Comparison of ENCODE assay signal across 1 cellular context in the genomic region with DNA sequence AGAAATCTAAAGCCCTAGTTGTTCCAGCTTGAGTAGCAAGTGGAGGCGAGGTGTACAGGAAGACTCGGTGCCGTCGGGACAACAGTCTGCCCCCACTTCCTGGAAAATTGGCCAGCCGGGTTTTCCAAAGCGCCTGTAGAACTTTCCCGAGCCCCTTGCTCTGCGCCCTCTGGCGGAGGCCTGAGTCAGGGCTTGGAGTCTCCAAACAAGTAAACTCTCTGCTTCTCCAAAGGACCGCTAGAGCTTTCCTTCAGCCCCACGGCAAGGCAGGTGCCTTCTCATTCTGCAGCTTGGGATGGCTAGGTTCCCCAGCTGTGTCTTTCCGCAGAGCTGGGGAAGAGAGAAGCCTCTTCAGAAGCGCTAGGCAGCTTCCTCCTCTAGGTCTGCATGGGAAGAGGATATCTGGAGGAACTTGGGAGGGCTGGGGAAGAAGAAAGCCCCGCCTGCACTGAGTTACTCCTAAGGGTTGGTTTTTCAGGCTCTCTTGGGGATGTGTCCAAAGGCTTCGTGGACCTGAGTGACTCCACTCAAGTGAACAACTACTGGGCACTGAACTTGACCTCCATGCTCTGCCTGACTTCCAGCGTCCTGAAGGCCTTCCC.
TF ChIP-seq lines count a peak whose summit lies in the region.

No MANE protein-coding gene starts in this region.

TF ChIP-seq in HepG2, 621 proteins besides CTCF, POLR2A, EP300 and RAD21 (continued from another document and continues in another):
- TF ChIP-seq, protein P1, sequence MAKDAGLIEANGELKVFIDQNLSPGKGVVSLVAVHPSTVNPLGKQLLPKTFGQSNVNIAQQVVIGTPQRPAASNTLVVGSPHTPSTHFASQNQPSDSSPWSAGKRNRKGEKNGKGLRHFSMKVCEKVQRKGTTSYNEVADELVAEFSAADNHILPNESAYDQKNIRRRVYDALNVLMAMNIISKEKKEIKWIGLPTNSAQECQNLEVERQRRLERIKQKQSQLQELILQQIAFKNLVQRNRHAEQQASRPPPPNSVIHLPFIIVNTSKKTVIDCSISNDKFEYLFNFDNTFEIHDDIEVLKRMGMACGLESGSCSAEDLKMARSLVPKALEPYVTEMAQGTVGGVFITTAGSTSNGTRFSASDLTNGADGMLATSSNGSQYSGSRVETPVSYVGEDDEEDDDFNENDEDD (CRISPR knock-in tag; IDR thresholded peaks at IDR 0.05; ENCODE audit: borderline replicate concordance), result peak; percentile 50; the same call in 1 of the 2 replicates
- TF ChIP-seq ZSCAN25 (CRISPR knock-in tag; IDR thresholded peaks at IDR 0.05) (no peak), SMARCC2 (IDR thresholded peaks at IDR 0.05) (no peak), ZSCAN30 (CRISPR knock-in tag; IDR thresholded peaks at IDR 0.05) (no peak), ZMYM3 (CRISPR knock-in tag; IDR thresholded peaks at IDR 0.05) (no peak), KAT8 (CRISPR knock-in tag; IDR thresholded peaks at IDR 0.05) (peak; percentile 74), ZNF619 (CRISPR knock-in tag; IDR thresholded peaks at IDR 0.05) (no peak), ZNF34 (CRISPR knock-in tag; IDR thresholded peaks at IDR 0.05; ENCODE audit: borderline replicate concordance) (no peak), ZNF547 (CRISPR knock-in tag; IDR thresholded peaks at IDR 0.05) (peak; percentile 63), ATAD3A (CRISPR knock-in tag; IDR thresholded peaks at IDR 0.05) (no peak), AGO2 (optimal IDR thresholded peaks at IDR 0.05; ENCODE audit: low read depth, low read length) (no peak), ZNF292 (CRISPR knock-in tag; IDR thresholded peaks at IDR 0.05; ENCODE audit: borderline replicate concordance, low read depth) (no peak), ZNF670 (CRISPR knock-in tag; IDR thresholded peaks at IDR 0.05; ENCODE audit: borderline replicate concordance) (no peak; the same call in 1 of the 2 replicates), JARID2 (CRISPR knock-in tag; IDR thresholded peaks at IDR 0.05; ENCODE audit: insufficient replicate concordance) (peak; percentile 30), ZNF382 (CRISPR knock-in tag; IDR thresholded peaks at IDR 0.05; ENCODE audit: borderline replicate concordance) (no peak), ZNF839 (CRISPR knock-in tag; IDR thresholded peaks at IDR 0.05; ENCODE audit: borderline replicate concordance) (no peak), ZBTB7A (CRISPR knock-in tag; IDR thresholded peaks at IDR 0.05) (no peak), FOXA3 (CRISPR knock-in tag; IDR thresholded peaks at IDR 0.05) (no peak; the same call in 1 of the 2 replicates), ZNF724P (CRISPR knock-in tag; IDR thresholded peaks at IDR 0.05; ENCODE audit: borderline replicate concordance) (no peak), ZNF780A (CRISPR knock-in tag; IDR thresholded peaks at IDR 0.05) (no peak; the same call in 1 of the 2 replicates), ZNF138 (CRISPR knock-in tag; IDR thresholded peaks at IDR 0.05; ENCODE audit: low read depth) (no peak), ZFP37 (CRISPR knock-in tag; IDR thresholded peaks at IDR 0.05; ENCODE audit: borderline replicate concordance) (no peak), NKX3-1 (CRISPR knock-in tag; IDR thresholded peaks at IDR 0.05) (no peak), FOXC1 (CRISPR knock-in tag; IDR thresholded peaks at IDR 0.05; ENCODE audit: borderline replicate concordance) (no peak; the same call in 1 of the 2 replicates), GTF3A (CRISPR knock-in tag; conservative IDR thresholded peaks at IDR 0.05) (0 out of 2 replicates have a peak, but pooled peaks have one; percentile 13), SRY (CRISPR knock-in tag; IDR thresholded peaks at IDR 0.05) (no peak), TGIF2 (CRISPR knock-in tag; IDR thresholded peaks at IDR 0.05) (peak; percentile 83), ONECUT2 (CRISPR knock-in tag; IDR thresholded peaks at IDR 0.05) (no peak), HOXD1 (CRISPR knock-in tag; IDR thresholded peaks at IDR 0.05) (no peak), ZNF432 (CRISPR knock-in tag; IDR thresholded peaks at IDR 0.05; ENCODE audit: borderline replicate concordance) (no peak)
- TF ChIP-seq, protein P2, sequence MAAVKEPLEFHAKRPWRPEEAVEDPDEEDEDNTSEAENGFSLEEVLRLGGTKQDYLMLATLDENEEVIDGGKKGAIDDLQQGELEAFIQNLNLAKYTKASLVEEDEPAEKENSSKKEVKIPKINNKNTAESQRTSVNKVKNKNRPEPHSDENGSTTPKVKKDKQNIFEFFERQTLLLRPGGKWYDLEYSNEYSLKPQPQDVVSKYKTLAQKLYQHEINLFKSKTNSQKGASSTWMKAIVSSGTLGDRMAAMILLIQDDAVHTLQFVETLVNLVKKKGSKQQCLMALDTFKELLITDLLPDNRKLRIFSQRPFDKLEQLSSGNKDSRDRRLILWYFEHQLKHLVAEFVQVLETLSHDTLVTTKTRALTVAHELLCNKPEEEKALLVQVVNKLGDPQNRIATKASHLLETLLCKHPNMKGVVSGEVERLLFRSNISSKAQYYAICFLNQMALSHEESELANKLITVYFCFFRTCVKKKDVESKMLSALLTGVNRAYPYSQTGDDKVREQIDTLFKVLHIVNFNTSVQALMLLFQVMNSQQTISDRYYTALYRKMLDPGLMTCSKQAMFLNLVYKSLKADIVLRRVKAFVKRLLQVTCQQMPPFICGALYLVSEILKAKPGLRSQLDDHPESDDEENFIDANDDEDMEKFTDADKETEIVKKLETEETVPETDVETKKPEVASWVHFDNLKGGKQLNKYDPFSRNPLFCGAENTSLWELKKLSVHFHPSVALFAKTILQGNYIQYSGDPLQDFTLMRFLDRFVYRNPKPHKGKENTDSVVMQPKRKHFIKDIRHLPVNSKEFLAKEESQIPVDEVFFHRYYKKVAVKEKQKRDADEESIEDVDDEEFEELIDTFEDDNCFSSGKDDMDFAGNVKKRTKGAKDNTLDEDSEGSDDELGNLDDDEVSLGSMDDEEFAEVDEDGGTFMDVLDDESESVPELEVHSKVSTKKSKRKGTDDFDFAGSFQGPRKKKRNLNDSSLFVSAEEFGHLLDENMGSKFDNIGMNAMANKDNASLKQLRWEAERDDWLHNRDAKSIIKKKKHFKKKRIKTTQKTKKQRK (IDR thresholded peaks at IDR 0.05; ENCODE audit: low read length), result no peak
- TF ChIP-seq, protein P3, sequence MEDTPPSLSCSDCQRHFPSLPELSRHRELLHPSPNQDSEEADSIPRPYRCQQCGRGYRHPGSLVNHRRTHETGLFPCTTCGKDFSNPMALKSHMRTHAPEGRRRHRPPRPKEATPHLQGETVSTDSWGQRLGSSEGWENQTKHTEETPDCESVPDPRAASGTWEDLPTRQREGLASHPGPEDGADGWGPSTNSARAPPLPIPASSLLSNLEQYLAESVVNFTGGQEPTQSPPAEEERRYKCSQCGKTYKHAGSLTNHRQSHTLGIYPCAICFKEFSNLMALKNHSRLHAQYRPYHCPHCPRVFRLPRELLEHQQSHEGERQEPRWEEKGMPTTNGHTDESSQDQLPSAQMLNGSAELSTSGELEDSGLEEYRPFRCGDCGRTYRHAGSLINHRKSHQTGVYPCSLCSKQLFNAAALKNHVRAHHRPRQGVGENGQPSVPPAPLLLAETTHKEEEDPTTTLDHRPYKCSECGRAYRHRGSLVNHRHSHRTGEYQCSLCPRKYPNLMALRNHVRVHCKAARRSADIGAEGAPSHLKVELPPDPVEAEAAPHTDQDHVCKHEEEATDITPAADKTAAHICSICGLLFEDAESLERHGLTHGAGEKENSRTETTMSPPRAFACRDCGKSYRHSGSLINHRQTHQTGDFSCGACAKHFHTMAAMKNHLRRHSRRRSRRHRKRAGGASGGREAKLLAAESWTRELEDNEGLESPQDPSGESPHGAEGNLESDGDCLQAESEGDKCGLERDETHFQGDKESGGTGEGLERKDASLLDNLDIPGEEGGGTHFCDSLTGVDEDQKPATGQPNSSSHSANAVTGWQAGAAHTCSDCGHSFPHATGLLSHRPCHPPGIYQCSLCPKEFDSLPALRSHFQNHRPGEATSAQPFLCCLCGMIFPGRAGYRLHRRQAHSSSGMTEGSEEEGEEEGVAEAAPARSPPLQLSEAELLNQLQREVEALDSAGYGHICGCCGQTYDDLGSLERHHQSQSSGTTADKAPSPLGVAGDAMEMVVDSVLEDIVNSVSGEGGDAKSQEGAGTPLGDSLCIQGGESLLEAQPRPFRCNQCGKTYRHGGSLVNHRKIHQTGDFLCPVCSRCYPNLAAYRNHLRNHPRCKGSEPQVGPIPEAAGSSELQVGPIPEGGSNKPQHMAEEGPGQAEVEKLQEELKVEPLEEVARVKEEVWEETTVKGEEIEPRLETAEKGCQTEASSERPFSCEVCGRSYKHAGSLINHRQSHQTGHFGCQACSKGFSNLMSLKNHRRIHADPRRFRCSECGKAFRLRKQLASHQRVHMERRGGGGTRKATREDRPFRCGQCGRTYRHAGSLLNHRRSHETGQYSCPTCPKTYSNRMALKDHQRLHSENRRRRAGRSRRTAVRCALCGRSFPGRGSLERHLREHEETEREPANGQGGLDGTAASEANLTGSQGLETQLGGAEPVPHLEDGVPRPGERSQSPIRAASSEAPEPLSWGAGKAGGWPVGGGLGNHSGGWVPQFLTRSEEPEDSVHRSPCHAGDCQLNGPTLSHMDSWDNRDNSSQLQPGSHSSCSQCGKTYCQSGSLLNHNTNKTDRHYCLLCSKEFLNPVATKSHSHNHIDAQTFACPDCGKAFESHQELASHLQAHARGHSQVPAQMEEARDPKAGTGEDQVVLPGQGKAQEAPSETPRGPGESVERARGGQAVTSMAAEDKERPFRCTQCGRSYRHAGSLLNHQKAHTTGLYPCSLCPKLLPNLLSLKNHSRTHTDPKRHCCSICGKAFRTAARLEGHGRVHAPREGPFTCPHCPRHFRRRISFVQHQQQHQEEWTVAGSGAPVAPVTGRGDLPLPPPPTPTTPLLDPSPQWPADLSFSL (CRISPR knock-in tag; IDR thresholded peaks at IDR 0.05), result no peak
- TF ChIP-seq, protein P4, sequence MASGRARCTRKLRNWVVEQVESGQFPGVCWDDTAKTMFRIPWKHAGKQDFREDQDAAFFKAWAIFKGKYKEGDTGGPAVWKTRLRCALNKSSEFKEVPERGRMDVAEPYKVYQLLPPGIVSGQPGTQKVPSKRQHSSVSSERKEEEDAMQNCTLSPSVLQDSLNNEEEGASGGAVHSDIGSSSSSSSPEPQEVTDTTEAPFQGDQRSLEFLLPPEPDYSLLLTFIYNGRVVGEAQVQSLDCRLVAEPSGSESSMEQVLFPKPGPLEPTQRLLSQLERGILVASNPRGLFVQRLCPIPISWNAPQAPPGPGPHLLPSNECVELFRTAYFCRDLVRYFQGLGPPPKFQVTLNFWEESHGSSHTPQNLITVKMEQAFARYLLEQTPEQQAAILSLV (CRISPR knock-in tag; IDR thresholded peaks at IDR 0.05; ENCODE audit: borderline replicate concordance), result no peak
- TF ChIP-seq, protein P5, sequence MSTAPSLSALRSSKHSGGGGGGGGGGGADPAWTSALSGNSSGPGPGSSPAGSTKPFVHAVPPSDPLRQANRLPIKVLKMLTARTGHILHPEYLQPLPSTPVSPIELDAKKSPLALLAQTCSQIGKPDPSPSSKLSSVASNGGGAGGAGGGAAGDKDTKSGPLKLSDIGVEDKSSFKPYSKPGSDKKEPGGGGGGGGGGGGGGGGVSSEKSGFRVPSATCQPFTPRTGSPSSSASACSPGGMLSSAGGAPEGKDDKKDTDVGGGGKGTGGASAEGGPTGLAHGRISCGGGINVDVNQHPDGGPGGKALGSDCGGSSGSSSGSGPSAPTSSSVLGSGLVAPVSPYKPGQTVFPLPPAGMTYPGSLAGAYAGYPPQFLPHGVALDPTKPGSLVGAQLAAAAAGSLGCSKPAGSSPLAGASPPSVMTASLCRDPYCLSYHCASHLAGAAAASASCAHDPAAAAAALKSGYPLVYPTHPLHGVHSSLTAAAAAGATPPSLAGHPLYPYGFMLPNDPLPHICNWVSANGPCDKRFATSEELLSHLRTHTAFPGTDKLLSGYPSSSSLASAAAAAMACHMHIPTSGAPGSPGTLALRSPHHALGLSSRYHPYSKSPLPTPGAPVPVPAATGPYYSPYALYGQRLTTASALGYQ (CRISPR knock-in tag; IDR thresholded peaks at IDR 0.05), result peak; percentile 42; the same call in 1 of the 2 replicates
- TF ChIP-seq, protein P6, sequence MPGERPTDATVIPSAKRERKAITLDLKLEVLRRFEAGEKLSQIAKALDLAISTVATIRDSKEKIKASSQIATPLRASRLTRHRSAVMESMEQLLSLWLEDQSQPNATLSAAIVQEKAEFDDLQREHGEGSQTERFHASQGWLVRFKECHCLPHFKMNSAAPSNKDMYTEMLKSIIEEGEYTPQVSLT (CRISPR knock-in tag; IDR thresholded peaks at IDR 0.05; ENCODE audit: borderline replicate concordance, low read depth), result 0 out of 2 replicates have a peak, but pooled peaks have one; percentile 33
